ENCODE assay signal across 6 cellular contexts in genomic region chr12:55816876-55817351, GRCh38. TPM values are rescaled to one million over a fixed set of nuclear protein-coding genes. Genes with fewer than 3 reads are reported as not detected.
DNase-seq lines count a peak whose midpoint lies in the region; ATAC-seq and TF ChIP-seq lines count a peak whose summit lies in the region.

No MANE protein-coding gene starts in this region.

- H3K27ac Mint-ChIP-seq in activated CD4-positive, alpha-beta T cell treated with anti-CD3 and anti-CD28 coated beads for 36 hours = no peak overlapping the region
- H3K27ac Mint-ChIP-seq in glutamatergic neuron (ENCODE audit: unreplicated experiment) = no peak overlapping the region

- H3K4me3 Mint-ChIP-seq in activated CD4-positive, alpha-beta T cell treated with anti-CD3 and anti-CD28 coated beads for 36 hours = no peak overlapping the region
- no peak overlapping the region for H3K4me3 Mint-ChIP-seq in glutamatergic neuron (ENCODE audit: unreplicated experiment)

- H3K36me3 ChIP-seq in OCI-LY3 (replicated peaks; ENCODE audit: low read depth, low read length) = peaks cover 49% of the 10 kb centered on the region
- peaks cover 47% of the 10 kb centered on the region for H3K36me3 ChIP-seq in iPS-18a (ENCODE audit: control insufficient read depth, low read depth, low read length)

- H3K4me2 ChIP-seq in OCI-LY3 (ENCODE audit: low read length) = peak overlapping the region; percentile 67

- H3K4me3 ChIP-seq in AG04449 (ENCODE audit: low read depth, low read length) (peak overlapping the region; percentile 89), OCI-LY3 (ENCODE audit: low read length) (peak overlapping the region; percentile 89), iPS-18a (ENCODE audit: low read length) (peak overlapping the region; percentile 99)

- H3K9ac ChIP-seq in OCI-LY3 (ENCODE audit: low read length) = peak overlapping the region; percentile 95
- H3K9ac ChIP-seq in iPS-18a (ENCODE audit: low read length) = peak overlapping the region; percentile 97

- H3K27ac ChIP-seq in OCI-LY3 (ENCODE audit: low read length) (peak overlapping the region; percentile 67), iPS-18a (ENCODE audit: low read length) (peak overlapping the region; percentile 94)

- H3K4me1 ChIP-seq in OCI-LY3 (ENCODE audit: low read length) (peaks cover 17% of the 10 kb centered on the region), iPS-18a (ENCODE audit: control insufficient read depth, low read depth, low read length) (peaks cover 35% of the 10 kb centered on the region)

- H3K27me3 ChIP-seq in OCI-LY3 (ENCODE audit: low read depth, low read length) = no peaks in the 10 kb centered on the region
- no peaks in the 10 kb centered on the region for H3K27me3 ChIP-seq in iPS-18a (ENCODE audit: control insufficient read depth, insufficient read depth, low read length)

- H3K9me3 Mint-ChIP-seq in activated CD4-positive, alpha-beta T cell treated with anti-CD3 and anti-CD28 coated beads for 36 hours (ENCODE audit: low read depth) = no peaks in the 10 kb centered on the region
- peaks cover 4% of the 10 kb centered on the region for H3K9me3 Mint-ChIP-seq in glutamatergic neuron (ENCODE audit: unreplicated experiment)

- no peak for ATAC-seq in HG03469 (IDR thresholded peaks at IDR 0.05; ENCODE audit: unreplicated experiment)
- no peak for ATAC-seq in activated CD4-positive, alpha-beta T cell treated with anti-CD3 and anti-CD28 coated beads for 36 hours

- H3K27me3 Mint-ChIP-seq in activated CD4-positive, alpha-beta T cell treated with anti-CD3 and anti-CD28 coated beads for 36 hours = no peaks in the 10 kb centered on the region
- no peaks in the 10 kb centered on the region for H3K27me3 Mint-ChIP-seq in glutamatergic neuron (ENCODE audit: unreplicated experiment)

- POLR2A ChIA-PET in AG04449 (lab: Yijun Ruan, JAX) = interaction anchor here (0.9 to 2.3 kb wide), 7 partner anchors 10 to 180 kb away, joined by 3 to 27 read pairs (median 6); partner anchors contain the start of genes DNAJC14 and SUOX
- POLR2A ChIA-PET in activated CD4-positive, alpha-beta T cell treated with anti-CD3 and anti-CD28 coated beads for 36 hours (lab: Charles Lee) = interaction anchor here (0.6 to 2.8 kb wide), 8 partner anchors 13 to 326 kb away, joined by 3 to 43 read pairs (median 4); partner anchors contain the start of genes DNAJC14, PA2G4, RAB5B and ZC3H10

- no peak for TF ChIP-seq CTCF in AG04449 (IDR thresholded peaks at IDR 0.05; ENCODE audit: insufficient read depth, low read length, missing control alignments)
- no peak for TF ChIP-seq CTCF in OCI-LY3 (IDR thresholded peaks at IDR 0.05; ENCODE audit: low read depth, low read length)
- TF ChIP-seq CTCF in glutamatergic neuron (IDR thresholded peaks at IDR 0.05; ENCODE audit: partially characterized antibody, unreplicated experiment) = no peak

- H3K36me3 Mint-ChIP-seq in activated CD4-positive, alpha-beta T cell treated with anti-CD3 and anti-CD28 coated beads for 36 hours (ENCODE audit: low read depth) = peaks cover 37% of the 10 kb centered on the region
- no peaks in the 10 kb centered on the region for H3K36me3 Mint-ChIP-seq in glutamatergic neuron (ENCODE audit: unreplicated experiment)

- H2AFZ ChIP-seq in OCI-LY3 (ENCODE audit: low read depth, low read length) = peak overlapping the region; percentile 71; the same call in 1 of the 2 replicates

- no peak for DNase-seq in AG04449 (ENCODE audit: low read depth, low spot score)
- no peak for DNase-seq in activated CD4-positive, alpha-beta T cell treated with anti-CD3 and anti-CD28 coated beads for 36 hours
- DNase-seq in glutamatergic neuron = no peak

- H3K4me1 Mint-ChIP-seq in activated CD4-positive, alpha-beta T cell treated with anti-CD3 and anti-CD28 coated beads for 36 hours = peaks cover 50% of the 10 kb centered on the region
- peaks cover 13% of the 10 kb centered on the region for H3K4me1 Mint-ChIP-seq in glutamatergic neuron (ENCODE audit: low read depth, unreplicated experiment)

- peaks cover 14% of the 10 kb centered on the region for H4K20me1 ChIP-seq in OCI-LY3 (ENCODE audit: insufficient read depth, low read length)

- intact Hi-C loops in activated CD4-positive, alpha-beta T cell treated with anti-CD3 and anti-CD28 coated beads for 36 hours (cut with DNase I, micrococcal nuclease) = loop anchor here (1.0 to 5.0 kb wide), 17 partner anchors 12 to 870 kb away; partner anchors contain the start of genes GDF11 (in 2 of the 2), RPS26 (in 2 of the 2), ZC3H10 (in 2 of the 2) and BLOC1S1 (in 1 of the 2)

- no peaks in the 10 kb centered on the region for H3K9me3 ChIP-seq in OCI-LY3 (ENCODE audit: insufficient read depth, low read length)
- H3K9me3 ChIP-seq in iPS-18a (ENCODE audit: control insufficient read depth, low read depth, low read length) = no peaks in the 10 kb centered on the region

- peaks cover 73% of the 10 kb centered on the region for H3K79me2 ChIP-seq in OCI-LY3 (ENCODE audit: low read length)

- CTCF ChIA-PET in AG04449 (lab: Yijun Ruan, JAX) = interaction anchor here (0.8 to 6.9 kb wide), 12 partner anchors 10 to 160 kb away, joined by 3 to 69 read pairs (median 8); partner anchors contain the start of genes DGKA and RAB5B
- CTCF ChIA-PET in activated CD4-positive, alpha-beta T cell treated with anti-CD3 and anti-CD28 coated beads for 36 hours (lab: Charles Lee) = interaction anchor here (0.9 to 3.6 kb wide), 18 partner anchors 13 to 647 kb away, joined by 3 to 25 read pairs (median 5); partner anchors contain the start of genes DNAJC14, ESYT1 and PYM1

RNA-seq across cellular contexts. Expression of gene SARNP, which starts 0.6 kb away (rescaled TPM):
- total RNA-seq in activated CD4-positive, alpha-beta T cell treated with anti-CD3 and anti-CD28 coated beads for 36 hours = 100 to 1,000 TPM; 111 to 114 TPM
- total RNA-seq in glutamatergic neuron (ENCODE audit: unreplicated experiment) = 98.7 TPM

RNA-seq across cellular contexts. Expression of gene ORMDL2, which starts 0.9 kb away (rescaled TPM):
- 10 to 100 TPM; 29.4 to 35.6 TPM for total RNA-seq in activated CD4-positive, alpha-beta T cell treated with anti-CD3 and anti-CD28 coated beads for 36 hours
- total RNA-seq in glutamatergic neuron (ENCODE audit: unreplicated experiment) = 47.6 TPM

RNA-seq across cellular contexts. Expression of gene DNAJC14, which starts 12.5 kb away (rescaled TPM):
- total RNA-seq in activated CD4-positive, alpha-beta T cell treated with anti-CD3 and anti-CD28 coated beads for 36 hours = 10 to 100 TPM; 29.9 to 31.1 TPM
- 37.6 TPM for total RNA-seq in glutamatergic neuron (ENCODE audit: unreplicated experiment)

RNA-seq across cellular contexts. Expression of gene MMP19, which starts 25.8 kb away (rescaled TPM):
- not detected for total RNA-seq in activated CD4-positive, alpha-beta T cell treated with anti-CD3 and anti-CD28 coated beads for 36 hours
- not detected for total RNA-seq in glutamatergic neuron (ENCODE audit: unreplicated experiment)
